Comparison of ENCODE assay signal across 12 cellular contexts in the genomic region with DNA sequence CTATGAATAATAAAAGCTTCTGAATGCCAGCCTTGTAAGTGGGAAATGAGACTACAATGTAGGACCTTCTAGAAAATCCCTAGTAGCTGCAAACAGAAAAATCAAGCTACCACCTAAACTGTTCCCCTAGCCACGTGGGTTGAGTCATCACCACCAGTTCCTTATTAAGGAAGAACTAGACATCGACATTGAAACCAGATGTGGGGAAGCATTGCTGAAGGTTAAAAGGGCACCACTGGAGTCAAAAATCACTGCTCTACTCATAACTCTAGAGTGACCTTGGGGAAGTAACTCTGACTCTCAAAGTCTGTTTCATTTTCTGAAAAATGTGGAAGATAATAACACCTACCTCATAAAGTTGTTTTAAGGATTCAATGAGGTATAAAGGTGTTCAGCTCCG. TPM values are rescaled to one million over a fixed set of nuclear protein-coding genes. Genes with fewer than 3 reads are reported as not detected.
DNase-seq lines count a peak whose midpoint lies in the region; ATAC-seq and TF ChIP-seq lines count a peak whose summit lies in the region.
"Had no signal": no experiment of that assay in that cellular context is flagged by ENCODE, and none has a peak within 500 bp of the region (broad histone marks: within the 10 kb centered on the region; RNA-seq: fewer than 3 reads in every experiment).

No MANE protein-coding gene starts in this region.

- H3K4me3 Mint-ChIP-seq in natural killer cell treated with Interleukin-12 subunit alpha and Interleukin-12 subunit beta and Interleukin-15 and Interleukin-18, amount 100 ng/mL, for 72 hours = no peak overlapping the region
- H3K4me3 Mint-ChIP-seq: activated T-cell treated with anti-CD3 and anti-CD28 coated beads, Interleukin-2, amount 50 U/mL, for 4 hours had no signal

- ATAC-seq in GM18858 (IDR thresholded peaks at IDR 0.05; ENCODE audit: unreplicated experiment) (peak; percentile 69), HG02588 (IDR thresholded peaks at IDR 0.05; ENCODE audit: unreplicated experiment) (peak; percentile 88)
- ATAC-seq in natural killer cell treated with Interleukin-12 subunit alpha and Interleukin-12 subunit beta and Interleukin-15 and Interleukin-18, amount 100 ng/mL, for 72 hours = no peak
- ATAC-seq: activated T-cell treated with anti-CD3 and anti-CD28 coated beads, Interleukin-2, amount 50 U/mL, for 4 hours; esophagus mucosa had no signal

- TF ChIP-seq CTCF in neutrophil (IDR thresholded peaks at IDR 0.05) (no peak), Peyer's patch (IDR thresholded peaks at IDR 0.05) (no peak), transverse colon (IDR thresholded peaks at IDR 0.05) (no peak)

- in situ Hi-C loops in transverse colon (cut with MboI; ENCODE audit: low pct_ligation_motif_present in 1 of 4, low pct_unique_long_range_greater_than_20kb in 1 of 4, low sequenced_read_pairs in 3 of 4) = no loop called here

- 48 to 70% methylated on average over 3 of the region's 3 CpGs for WGBS in transverse colon (ENCODE audit: low coverage in 1 of 2), 2 donors

- H3K27ac ChIP-seq in neutrophil (peak overlapping the region; percentile 59), Peyer's patch (no peak overlapping the region), transverse colon (no peak overlapping the region)

- intact Hi-C loops in transverse colon (cut with DNase I; ENCODE audit: low total_unique reads) = no loop called here

- no peak for TF ChIP-seq EP300 in transverse colon (IDR thresholded peaks at IDR 0.05; ENCODE audit: low read depth)

- TF ChIP-seq POLR2A in Peyer's patch (IDR thresholded peaks at IDR 0.05) = no peak
- no peak for TF ChIP-seq POLR2A in transverse colon (IDR thresholded peaks at IDR 0.05)

- H3K36me3 Mint-ChIP-seq in natural killer cell treated with Interleukin-12 subunit alpha and Interleukin-12 subunit beta and Interleukin-15 and Interleukin-18, amount 100 ng/mL, for 72 hours = no peaks in the 10 kb centered on the region

- no peaks in the 10 kb centered on the region for H3K9me3 Mint-ChIP-seq in natural killer cell treated with Interleukin-12 subunit alpha and Interleukin-12 subunit beta and Interleukin-15 and Interleukin-18, amount 100 ng/mL, for 72 hours
- H3K9me3 Mint-ChIP-seq: activated T-cell treated with anti-CD3 and anti-CD28 coated beads, Interleukin-2, amount 50 U/mL, for 4 hours had no signal

- H3K36me3 ChIP-seq in neutrophil = no peaks in the 10 kb centered on the region
- no peaks in the 10 kb centered on the region for H3K36me3 ChIP-seq in Peyer's patch
- no peaks in the 10 kb centered on the region for H3K36me3 ChIP-seq in transverse colon

- H3K4me3 ChIP-seq in neutrophil (ENCODE audit: low read depth in 1 of 2, low read length in 1 of 2) = no peak overlapping the region
- no peak overlapping the region for H3K4me3 ChIP-seq in Peyer's patch
- no peak overlapping the region for H3K4me3 ChIP-seq in transverse colon

- DNase-seq in RPMI8226 = peak; percentile 20
- no peak for DNase-seq in Peyer's patch
- no peak for DNase-seq in transverse colon
- no peak for DNase-seq in natural killer cell treated with Interleukin-12 subunit alpha and Interleukin-12 subunit beta and Interleukin-15 and Interleukin-18, amount 100 ng/mL, for 72 hours (ENCODE audit: low spot score)
- no peak for DNase-seq in DMS79 treated with DMSO at 0.1 percent for 48 hours (lab: John Stamatoyannopoulos, UW)
- DNase-seq: activated T-cell treated with anti-CD3 and anti-CD28 coated beads, Interleukin-2, amount 50 U/mL, for 4 hours; NCI-H69; nucleus accumbens had no signal

- peaks cover 46 to 47% of the 10 kb centered on the region in 2 experiments for H3K4me1 ChIP-seq in neutrophil (ENCODE audit: control insufficient read depth in 1 of 2, insufficient read depth in 1 of 2, low read depth in 1 of 2, low read length in 1 of 2)
- H3K4me1 ChIP-seq in Peyer's patch = peaks cover 0 to 10% (median 3%) of the 10 kb centered on the region in 4 donors
- peaks cover 5 to 22% (median 12%) of the 10 kb centered on the region in 4 donors for H3K4me1 ChIP-seq in transverse colon

- H3K4me1 Mint-ChIP-seq in natural killer cell treated with Interleukin-12 subunit alpha and Interleukin-12 subunit beta and Interleukin-15 and Interleukin-18, amount 100 ng/mL, for 72 hours (ENCODE audit: low read depth in 2 of 2) = no peaks in the 10 kb centered on the region

- H3K9me3 ChIP-seq in neutrophil (no peaks in the 10 kb centered on the region), Peyer's patch (no peaks in the 10 kb centered on the region), transverse colon (no peaks in the 10 kb centered on the region)

- H3K27me3 ChIP-seq in neutrophil (no peaks in the 10 kb centered on the region), Peyer's patch (no peaks in the 10 kb centered on the region), transverse colon (no peaks in the 10 kb centered on the region)

- no peak overlapping the region for H3K27ac Mint-ChIP-seq in natural killer cell treated with Interleukin-12 subunit alpha and Interleukin-12 subunit beta and Interleukin-15 and Interleukin-18, amount 100 ng/mL, for 72 hours

- H3K27me3 Mint-ChIP-seq in natural killer cell treated with Interleukin-12 subunit alpha and Interleukin-12 subunit beta and Interleukin-15 and Interleukin-18, amount 100 ng/mL, for 72 hours = peaks cover 15 to 26% of the 10 kb centered on the region in 2 donors

RNA-seq across cellular contexts. Expression of a gene that starts 9.4 kb away (rescaled TPM):
- total RNA-seq in Peyer's patch (100 to 1,000 TPM in 3 of 4 donors, 10 to 100 TPM in 1; 61.1 to 130 (median 121) TPM), transverse colon (100 to 1,000 TPM in 3 of 4 donors, 10 to 100 TPM in 1; 40.8 to 184 (median 152) TPM)
- 10 to 100 TPM; 51.7 to 56.8 TPM for total RNA-seq in natural killer cell treated with Interleukin-12 subunit alpha and Interleukin-12 subunit beta and Interleukin-15 and Interleukin-18, amount 100 ng/mL, for 72 hours

RNA-seq across cellular contexts. Expression of a gene that starts 38.2 kb away (rescaled TPM):
- 10 to 100 TPM; 35.5 to 60.9 (median 41.3) TPM for total RNA-seq in Peyer's patch
- 10 to 100 TPM; 19.8 to 94.5 (median 67.4) TPM for total RNA-seq in transverse colon
- 10 to 100 TPM; 29.7 to 43.9 TPM for total RNA-seq in natural killer cell treated with Interleukin-12 subunit alpha and Interleukin-12 subunit beta and Interleukin-15 and Interleukin-18, amount 100 ng/mL, for 72 hours

RNA-seq across cellular contexts. Expression of a gene that starts 53.7 kb away (rescaled TPM):
- 1 to 10 TPM; 1.6 to 7.4 (median 4.3) TPM for total RNA-seq in Peyer's patch
- 1 to 10 TPM in 2 of 4 donors, not detected in 2; 3.0 to 4.0 TPM for total RNA-seq in transverse colon
- total RNA-seq in natural killer cell treated with Interleukin-12 subunit alpha and Interleukin-12 subunit beta and Interleukin-15 and Interleukin-18, amount 100 ng/mL, for 72 hours = 10 to 100 TPM; 31.1 to 38.4 TPM

RNA-seq across cellular contexts. Expression of a gene that starts 59.2 kb away (rescaled TPM):
- total RNA-seq in Peyer's patch (10 to 100 TPM; 11.6 to 26.8 (median 19.0) TPM), transverse colon (10 to 100 TPM in 3 of 4 donors, 1 to 10 TPM in 1; 2.6 to 46.8 (median 18.0) TPM)
- 10 to 100 TPM; 16.3 to 19.7 TPM for total RNA-seq in natural killer cell treated with Interleukin-12 subunit alpha and Interleukin-12 subunit beta and Interleukin-15 and Interleukin-18, amount 100 ng/mL, for 72 hours

Comparison
In these comparisons a context has a peak if more than half of its experiments do, and no peak if none do; other contexts are left out.
1. ATAC-seq: peak in GM18858 (single experiment) and HG02588 (single experiment); none in natural killer cell treated with Interleukin-12 subunit alpha and Interleukin-12 subunit beta and Interleukin-15 and Interleukin-18, amount 100 ng/mL, for 72 hours (0 of 2).